Comparison of ENCODE assay signal across 1 cellular context in the genomic region with DNA sequence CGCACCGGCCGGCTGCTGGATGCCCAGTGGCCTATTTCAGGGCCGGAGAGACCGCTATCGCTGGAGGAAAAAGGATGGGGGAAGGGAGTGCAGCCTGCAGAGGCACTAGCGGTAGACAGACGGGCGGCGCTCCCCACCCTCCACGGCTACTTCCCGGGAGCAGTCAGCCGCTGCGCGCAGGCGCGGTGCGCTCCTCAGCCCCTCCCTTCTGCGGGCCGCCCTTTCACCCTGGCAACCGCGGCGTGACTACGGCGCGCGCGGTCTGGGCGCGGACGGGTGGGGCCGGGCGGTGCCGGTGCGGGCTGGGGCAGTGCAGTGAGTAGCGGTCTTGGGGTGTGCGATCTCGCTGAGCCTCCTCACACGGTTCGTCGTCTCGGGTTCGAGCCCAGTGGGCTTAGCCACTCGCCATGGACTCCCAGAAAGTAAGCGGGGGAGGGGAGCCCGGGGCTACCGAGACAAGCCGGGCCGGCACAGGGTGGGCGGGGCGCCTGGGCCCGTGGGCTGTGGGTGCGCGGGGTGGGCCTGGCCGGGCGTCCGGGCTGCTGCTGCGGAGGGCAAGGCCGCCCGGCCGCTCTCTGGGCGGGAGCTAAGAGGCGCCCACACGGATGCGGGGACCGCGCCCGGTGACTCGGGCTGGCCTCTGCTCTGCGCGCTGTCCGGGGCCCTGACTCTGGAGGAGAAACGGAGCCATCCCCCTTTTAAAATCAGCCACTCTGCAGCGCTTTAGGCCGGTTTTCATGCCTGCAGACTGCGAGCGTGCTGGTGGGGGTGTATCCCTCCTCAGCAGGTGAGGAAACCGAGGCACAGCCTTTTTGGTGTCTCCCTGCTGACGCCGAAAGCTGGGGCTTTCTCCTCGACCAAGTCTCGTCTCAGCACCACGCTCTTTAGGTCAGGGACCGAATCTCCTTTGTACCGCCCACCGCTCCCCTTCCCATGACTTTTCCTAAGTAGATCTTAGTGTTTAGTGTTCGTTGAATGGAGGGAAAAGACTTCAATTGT.
TF ChIP-seq lines count a peak whose summit lies in the region.

A gene (plus strand): TSS at position 221 of the 999 bp plus-strand sequence. CDS start 187 bp downstream, at position 408.

TF ChIP-seq in WTC11, 78 proteins besides CTCF, POLR2A, EP300 and RAD21 (continued from another document and continues in another):
- TF ChIP-seq, protein P1, sequence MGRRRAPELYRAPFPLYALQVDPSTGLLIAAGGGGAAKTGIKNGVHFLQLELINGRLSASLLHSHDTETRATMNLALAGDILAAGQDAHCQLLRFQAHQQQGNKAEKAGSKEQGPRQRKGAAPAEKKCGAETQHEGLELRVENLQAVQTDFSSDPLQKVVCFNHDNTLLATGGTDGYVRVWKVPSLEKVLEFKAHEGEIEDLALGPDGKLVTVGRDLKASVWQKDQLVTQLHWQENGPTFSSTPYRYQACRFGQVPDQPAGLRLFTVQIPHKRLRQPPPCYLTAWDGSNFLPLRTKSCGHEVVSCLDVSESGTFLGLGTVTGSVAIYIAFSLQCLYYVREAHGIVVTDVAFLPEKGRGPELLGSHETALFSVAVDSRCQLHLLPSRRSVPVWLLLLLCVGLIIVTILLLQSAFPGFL (CRISPR knock-in tag; IDR thresholded peaks at IDR 0.05; ENCODE audit: borderline replicate concordance): no peak
- no peak for TF ChIP-seq NR3C1 (CRISPR knock-in tag; conservative IDR thresholded peaks at IDR 0.05; ENCODE audit: low read depth)
- no peak for TF ChIP-seq EMX1 (CRISPR knock-in tag; IDR thresholded peaks at IDR 0.05)
- no peak for TF ChIP-seq ESRRA (CRISPR knock-in tag; IDR thresholded peaks at IDR 0.05; ENCODE audit: borderline replicate concordance)
- TF ChIP-seq ELF4 (CRISPR knock-in tag; IDR thresholded peaks at IDR 0.05; ENCODE audit: low read depth): no peak
- TF ChIP-seq CBFB (CRISPR knock-in tag; IDR thresholded peaks at IDR 0.05; ENCODE audit: low read depth): 0 out of 2 replicates have a peak, but pooled peaks have one; percentile 14
- TF ChIP-seq, protein P2, sequence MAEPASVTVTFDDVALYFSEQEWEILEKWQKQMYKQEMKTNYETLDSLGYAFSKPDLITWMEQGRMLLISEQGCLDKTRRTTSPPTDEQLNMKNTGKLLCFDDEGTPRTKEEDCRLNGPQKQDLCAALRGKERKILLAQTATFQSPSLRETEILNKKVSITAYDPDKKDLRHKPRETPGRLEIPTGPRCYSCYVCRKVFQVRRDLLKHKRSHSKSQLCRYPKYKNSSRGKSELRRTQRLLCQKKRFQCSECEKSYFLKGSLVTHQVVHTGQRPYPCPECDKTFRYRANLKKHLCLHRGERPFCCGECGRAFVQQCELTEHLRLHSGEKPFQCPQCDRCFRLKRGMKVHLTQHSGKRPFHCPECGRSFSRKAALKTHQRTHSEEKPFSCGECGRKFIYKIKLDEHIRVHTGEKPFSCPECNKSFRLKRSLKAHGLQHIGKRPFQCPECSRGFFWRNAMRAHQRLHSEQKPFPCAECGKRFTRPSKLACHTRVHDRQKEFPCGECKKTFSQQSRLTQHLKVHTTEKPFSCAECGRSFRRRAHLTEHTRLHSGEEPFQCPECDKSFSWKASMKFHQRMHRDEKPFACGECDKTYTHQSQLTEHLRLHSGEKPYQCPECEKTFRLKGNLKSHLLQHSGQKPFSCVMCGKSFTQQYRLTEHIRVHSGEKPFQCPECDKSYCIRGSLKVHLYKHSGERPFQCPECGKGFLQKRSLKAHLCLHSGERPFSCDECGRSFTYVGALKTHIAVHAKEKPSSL (CRISPR knock-in tag; conservative IDR thresholded peaks at IDR 0.05): no peak
- TF ChIP-seq, protein P3, sequence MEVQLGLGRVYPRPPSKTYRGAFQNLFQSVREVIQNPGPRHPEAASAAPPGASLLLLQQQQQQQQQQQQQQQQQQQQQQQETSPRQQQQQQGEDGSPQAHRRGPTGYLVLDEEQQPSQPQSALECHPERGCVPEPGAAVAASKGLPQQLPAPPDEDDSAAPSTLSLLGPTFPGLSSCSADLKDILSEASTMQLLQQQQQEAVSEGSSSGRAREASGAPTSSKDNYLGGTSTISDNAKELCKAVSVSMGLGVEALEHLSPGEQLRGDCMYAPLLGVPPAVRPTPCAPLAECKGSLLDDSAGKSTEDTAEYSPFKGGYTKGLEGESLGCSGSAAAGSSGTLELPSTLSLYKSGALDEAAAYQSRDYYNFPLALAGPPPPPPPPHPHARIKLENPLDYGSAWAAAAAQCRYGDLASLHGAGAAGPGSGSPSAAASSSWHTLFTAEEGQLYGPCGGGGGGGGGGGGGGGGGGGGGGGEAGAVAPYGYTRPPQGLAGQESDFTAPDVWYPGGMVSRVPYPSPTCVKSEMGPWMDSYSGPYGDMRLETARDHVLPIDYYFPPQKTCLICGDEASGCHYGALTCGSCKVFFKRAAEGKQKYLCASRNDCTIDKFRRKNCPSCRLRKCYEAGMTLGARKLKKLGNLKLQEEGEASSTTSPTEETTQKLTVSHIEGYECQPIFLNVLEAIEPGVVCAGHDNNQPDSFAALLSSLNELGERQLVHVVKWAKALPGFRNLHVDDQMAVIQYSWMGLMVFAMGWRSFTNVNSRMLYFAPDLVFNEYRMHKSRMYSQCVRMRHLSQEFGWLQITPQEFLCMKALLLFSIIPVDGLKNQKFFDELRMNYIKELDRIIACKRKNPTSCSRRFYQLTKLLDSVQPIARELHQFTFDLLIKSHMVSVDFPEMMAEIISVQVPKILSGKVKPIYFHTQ (CRISPR knock-in tag; IDR thresholded peaks at IDR 0.05): no peak
- TF ChIP-seq, protein P4, sequence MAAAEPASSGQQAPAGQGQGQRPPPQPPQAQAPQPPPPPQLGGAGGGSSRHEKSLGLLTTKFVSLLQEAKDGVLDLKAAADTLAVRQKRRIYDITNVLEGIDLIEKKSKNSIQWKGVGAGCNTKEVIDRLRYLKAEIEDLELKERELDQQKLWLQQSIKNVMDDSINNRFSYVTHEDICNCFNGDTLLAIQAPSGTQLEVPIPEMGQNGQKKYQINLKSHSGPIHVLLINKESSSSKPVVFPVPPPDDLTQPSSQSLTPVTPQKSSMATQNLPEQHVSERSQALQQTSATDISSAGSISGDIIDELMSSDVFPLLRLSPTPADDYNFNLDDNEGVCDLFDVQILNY (CRISPR knock-in tag; IDR thresholded peaks at IDR 0.05): no peak
- peak; percentile 58 for TF ChIP-seq ETV6 (CRISPR knock-in tag; IDR thresholded peaks at IDR 0.05)
- TF ChIP-seq ZNF317 (CRISPR knock-in tag; IDR thresholded peaks at IDR 0.05; ENCODE audit: borderline replicate concordance, low read depth): no peak
- TF ChIP-seq FOXK1 (CRISPR knock-in tag; IDR thresholded peaks at IDR 0.05): no peak; the same call in none of the 2 replicates
- TF ChIP-seq, protein P5, sequence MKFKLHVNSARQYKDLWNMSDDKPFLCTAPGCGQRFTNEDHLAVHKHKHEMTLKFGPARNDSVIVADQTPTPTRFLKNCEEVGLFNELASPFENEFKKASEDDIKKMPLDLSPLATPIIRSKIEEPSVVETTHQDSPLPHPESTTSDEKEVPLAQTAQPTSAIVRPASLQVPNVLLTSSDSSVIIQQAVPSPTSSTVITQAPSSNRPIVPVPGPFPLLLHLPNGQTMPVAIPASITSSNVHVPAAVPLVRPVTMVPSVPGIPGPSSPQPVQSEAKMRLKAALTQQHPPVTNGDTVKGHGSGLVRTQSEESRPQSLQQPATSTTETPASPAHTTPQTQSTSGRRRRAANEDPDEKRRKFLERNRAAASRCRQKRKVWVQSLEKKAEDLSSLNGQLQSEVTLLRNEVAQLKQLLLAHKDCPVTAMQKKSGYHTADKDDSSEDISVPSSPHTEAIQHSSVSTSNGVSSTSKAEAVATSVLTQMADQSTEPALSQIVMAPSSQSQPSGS (CRISPR knock-in tag; IDR thresholded peaks at IDR 0.05; ENCODE audit: borderline replicate concordance, low read depth): no peak
- TF ChIP-seq, protein P6, sequence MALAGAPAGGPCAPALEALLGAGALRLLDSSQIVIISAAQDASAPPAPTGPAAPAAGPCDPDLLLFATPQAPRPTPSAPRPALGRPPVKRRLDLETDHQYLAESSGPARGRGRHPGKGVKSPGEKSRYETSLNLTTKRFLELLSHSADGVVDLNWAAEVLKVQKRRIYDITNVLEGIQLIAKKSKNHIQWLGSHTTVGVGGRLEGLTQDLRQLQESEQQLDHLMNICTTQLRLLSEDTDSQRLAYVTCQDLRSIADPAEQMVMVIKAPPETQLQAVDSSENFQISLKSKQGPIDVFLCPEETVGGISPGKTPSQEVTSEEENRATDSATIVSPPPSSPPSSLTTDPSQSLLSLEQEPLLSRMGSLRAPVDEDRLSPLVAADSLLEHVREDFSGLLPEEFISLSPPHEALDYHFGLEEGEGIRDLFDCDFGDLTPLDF (CRISPR knock-in tag; IDR thresholded peaks at IDR 0.05): no peak
- TF ChIP-seq, protein P7, sequence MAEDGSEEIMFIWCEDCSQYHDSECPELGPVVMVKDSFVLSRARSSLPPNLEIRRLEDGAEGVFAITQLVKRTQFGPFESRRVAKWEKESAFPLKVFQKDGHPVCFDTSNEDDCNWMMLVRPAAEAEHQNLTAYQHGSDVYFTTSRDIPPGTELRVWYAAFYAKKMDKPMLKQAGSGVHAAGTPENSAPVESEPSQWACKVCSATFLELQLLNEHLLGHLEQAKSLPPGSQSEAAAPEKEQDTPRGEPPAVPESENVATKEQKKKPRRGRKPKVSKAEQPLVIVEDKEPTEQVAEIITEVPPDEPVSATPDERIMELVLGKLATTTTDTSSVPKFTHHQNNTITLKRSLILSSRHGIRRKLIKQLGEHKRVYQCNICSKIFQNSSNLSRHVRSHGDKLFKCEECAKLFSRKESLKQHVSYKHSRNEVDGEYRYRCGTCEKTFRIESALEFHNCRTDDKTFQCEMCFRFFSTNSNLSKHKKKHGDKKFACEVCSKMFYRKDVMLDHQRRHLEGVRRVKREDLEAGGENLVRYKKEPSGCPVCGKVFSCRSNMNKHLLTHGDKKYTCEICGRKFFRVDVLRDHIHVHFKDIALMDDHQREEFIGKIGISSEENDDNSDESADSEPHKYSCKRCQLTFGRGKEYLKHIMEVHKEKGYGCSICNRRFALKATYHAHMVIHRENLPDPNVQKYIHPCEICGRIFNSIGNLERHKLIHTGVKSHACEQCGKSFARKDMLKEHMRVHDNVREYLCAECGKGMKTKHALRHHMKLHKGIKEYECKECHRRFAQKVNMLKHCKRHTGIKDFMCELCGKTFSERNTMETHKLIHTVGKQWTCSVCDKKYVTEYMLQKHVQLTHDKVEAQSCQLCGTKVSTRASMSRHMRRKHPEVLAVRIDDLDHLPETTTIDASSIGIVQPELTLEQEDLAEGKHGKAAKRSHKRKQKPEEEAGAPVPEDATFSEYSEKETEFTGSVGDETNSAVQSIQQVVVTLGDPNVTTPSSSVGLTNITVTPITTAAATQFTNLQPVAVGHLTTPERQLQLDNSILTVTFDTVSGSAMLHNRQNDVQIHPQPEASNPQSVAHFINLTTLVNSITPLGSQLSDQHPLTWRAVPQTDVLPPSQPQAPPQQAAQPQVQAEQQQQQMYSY (CRISPR knock-in tag; IDR thresholded peaks at IDR 0.05): no peak
- no peak for TF ChIP-seq PRRX2 (CRISPR knock-in tag; IDR thresholded peaks at IDR 0.05)
- TF ChIP-seq, protein P8, sequence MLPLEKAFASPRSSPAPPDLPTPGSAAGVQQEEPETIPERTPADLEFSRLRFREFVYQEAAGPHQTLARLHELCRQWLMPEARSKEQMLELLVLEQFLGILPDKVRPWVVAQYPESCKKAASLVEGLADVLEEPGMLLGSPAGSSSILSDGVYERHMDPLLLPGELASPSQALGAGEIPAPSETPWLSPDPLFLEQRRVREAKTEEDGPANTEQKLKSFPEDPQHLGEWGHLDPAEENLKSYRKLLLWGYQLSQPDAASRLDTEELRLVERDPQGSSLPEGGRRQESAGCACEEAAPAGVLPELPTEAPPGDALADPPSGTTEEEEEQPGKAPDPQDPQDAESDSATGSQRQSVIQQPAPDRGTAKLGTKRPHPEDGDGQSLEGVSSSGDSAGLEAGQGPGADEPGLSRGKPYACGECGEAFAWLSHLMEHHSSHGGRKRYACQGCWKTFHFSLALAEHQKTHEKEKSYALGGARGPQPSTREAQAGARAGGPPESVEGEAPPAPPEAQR (CRISPR knock-in tag; IDR thresholded peaks at IDR 0.05): no peak
- no peak for TF ChIP-seq RORB (CRISPR knock-in tag; IDR thresholded peaks at IDR 0.05)
- TF ChIP-seq, protein P9, sequence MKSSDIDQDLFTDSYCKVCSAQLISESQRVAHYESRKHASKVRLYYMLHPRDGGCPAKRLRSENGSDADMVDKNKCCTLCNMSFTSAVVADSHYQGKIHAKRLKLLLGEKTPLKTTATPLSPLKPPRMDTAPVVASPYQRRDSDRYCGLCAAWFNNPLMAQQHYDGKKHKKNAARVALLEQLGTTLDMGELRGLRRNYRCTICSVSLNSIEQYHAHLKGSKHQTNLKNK (CRISPR knock-in tag; IDR thresholded peaks at IDR 0.05): no peak
- no peak for TF ChIP-seq ZNF121 (CRISPR knock-in tag; IDR thresholded peaks at IDR 0.05)
- TF ChIP-seq, protein P10, sequence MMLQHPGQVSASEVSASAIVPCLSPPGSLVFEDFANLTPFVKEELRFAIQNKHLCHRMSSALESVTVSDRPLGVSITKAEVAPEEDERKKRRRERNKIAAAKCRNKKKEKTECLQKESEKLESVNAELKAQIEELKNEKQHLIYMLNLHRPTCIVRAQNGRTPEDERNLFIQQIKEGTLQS (CRISPR knock-in tag; conservative IDR thresholded peaks at IDR 0.05): no peak
- TF ChIP-seq ZNF423 (CRISPR knock-in tag; IDR thresholded peaks at IDR 0.05): no peak
- TF ChIP-seq GABPB1 (CRISPR knock-in tag; IDR thresholded peaks at IDR 0.05): no peak; the same call in 1 of the 2 replicates
- no peak for TF ChIP-seq JAZF1 (CRISPR knock-in tag; IDR thresholded peaks at IDR 0.05)
- TF ChIP-seq HMGA2 (CRISPR knock-in tag; IDR thresholded peaks at IDR 0.05): no peak
- TF ChIP-seq SP1 (CRISPR knock-in tag; conservative IDR thresholded peaks at IDR 0.05): peak; percentile 70
- TF ChIP-seq, protein P11, sequence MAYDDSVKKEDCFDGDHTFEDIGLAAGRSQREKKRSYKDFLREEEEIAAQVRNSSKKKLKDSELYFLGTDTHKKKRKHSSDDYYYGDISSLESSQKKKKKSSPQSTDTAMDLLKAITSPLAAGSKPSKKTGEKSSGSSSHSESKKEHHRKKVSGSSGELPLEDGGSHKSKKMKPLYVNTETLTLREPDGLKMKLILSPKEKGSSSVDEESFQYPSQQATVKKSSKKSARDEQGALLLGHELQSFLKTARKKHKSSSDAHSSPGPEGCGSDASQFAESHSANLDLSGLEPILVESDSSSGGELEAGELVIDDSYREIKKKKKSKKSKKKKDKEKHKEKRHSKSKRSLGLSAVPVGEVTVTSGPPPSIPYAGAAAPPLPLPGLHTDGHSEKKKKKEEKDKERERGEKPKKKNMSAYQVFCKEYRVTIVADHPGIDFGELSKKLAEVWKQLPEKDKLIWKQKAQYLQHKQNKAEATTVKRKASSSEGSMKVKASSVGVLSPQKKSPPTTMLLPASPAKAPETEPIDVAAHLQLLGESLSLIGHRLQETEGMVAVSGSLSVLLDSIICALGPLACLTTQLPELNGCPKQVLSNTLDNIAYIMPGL (CRISPR knock-in tag; IDR thresholded peaks at IDR 0.05): peak; percentile 82
- no peak for TF ChIP-seq TP53 (CRISPR knock-in tag; IDR thresholded peaks at IDR 0.05)
- TF ChIP-seq IRF2 (CRISPR knock-in tag; IDR thresholded peaks at IDR 0.05; ENCODE audit: borderline replicate concordance, low read depth): no peak
- TF ChIP-seq GRHL2 (CRISPR knock-in tag; IDR thresholded peaks at IDR 0.05; ENCODE audit: insufficient replicate concordance, severe bottlenecking): no peak
- TF ChIP-seq OVOL2 (CRISPR knock-in tag; IDR thresholded peaks at IDR 0.05; ENCODE audit: borderline replicate concordance): no peak
